Comparison of ENCODE assay signal across 12 cellular contexts in the genomic region with DNA sequence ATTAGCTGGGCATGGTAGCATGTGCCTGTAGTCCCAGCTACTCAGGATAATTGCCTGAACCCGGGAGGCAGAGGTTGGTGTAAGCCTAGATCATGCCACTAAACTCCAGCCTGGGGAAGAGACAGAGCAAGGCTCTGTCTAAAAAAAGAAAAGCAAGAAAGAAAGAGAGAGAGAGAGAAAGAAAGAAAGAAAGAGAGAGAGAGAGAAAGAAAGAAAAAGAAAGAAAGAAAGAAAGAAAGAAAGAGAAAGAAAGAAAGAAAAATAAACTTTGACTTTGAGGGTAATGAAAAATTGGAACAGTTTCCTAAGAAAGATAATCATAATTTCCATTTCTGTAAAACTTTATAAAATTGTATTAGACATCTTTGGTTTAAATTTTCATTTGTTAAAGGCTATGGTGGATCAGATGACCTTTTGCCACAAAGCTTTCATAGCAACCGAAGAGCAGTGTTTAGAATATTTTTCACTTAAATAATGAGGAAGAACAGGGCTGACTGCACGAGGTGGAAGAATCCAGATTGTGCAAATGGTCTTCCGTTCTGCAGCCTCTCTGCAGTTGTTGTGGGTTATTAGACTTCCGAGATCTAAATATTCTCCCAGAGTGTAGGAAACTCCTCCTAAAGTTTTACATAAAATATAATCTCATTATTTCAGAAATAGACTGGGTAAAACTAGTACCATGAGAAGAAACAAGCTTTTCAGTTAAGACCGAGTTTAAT. TPM values are rescaled to one million over a fixed set of nuclear protein-coding genes. Genes with fewer than 3 reads are reported as not detected.
DNase-seq lines count a peak whose midpoint lies in the region; ATAC-seq, FAIRE-seq and TF ChIP-seq lines count a peak whose summit lies in the region.
"Had no signal": no experiment of that assay in that cellular context is flagged by ENCODE, and none has a peak within 500 bp of the region (broad histone marks: within the 10 kb centered on the region; RNA-seq: fewer than 3 reads in every experiment).

No MANE protein-coding gene starts in this region.

- CTCF ChIA-PET in activated B cell treated with CpG ODN at 0.5 μM for 24 hours (lab: Charles Lee): interaction anchor here (1.8 kb wide), 1 partner anchor 10 kb away, joined by 5 read pairs; no protein-coding TSS in a partner anchor

- H3K4me1 ChIP-seq in mucosa of rectum (ENCODE audit: control insufficient read depth in 2 of 2, insufficient read depth in 2 of 2, low read length in 2 of 2): peaks cover 15 to 20% of the 10 kb centered on the region in 2 donors

- no peak for TF ChIP-seq CTCF in activated B cell treated with CpG ODN at 0.5 μM for 24 hours (IDR thresholded peaks at IDR 0.05)

- no peaks in the 10 kb centered on the region for H3K36me3 ChIP-seq in mucosa of rectum (ENCODE audit: control insufficient read depth in 2 of 2, insufficient read depth in 2 of 2, low read length in 2 of 2)
- H3K36me3 ChIP-seq: stomach had no signal

- peak overlapping the region; percentile 32 to 37 for H3K27ac ChIP-seq in mucosa of rectum (ENCODE audit: low read depth in 2 of 2, low read length in 2 of 2)

- ATAC-seq in activated B cell treated with CpG ODN at 0.5 μM for 24 hours (ENCODE audit: low read depth) (no peak), HG02840 (IDR thresholded peaks at IDR 0.05; ENCODE audit: low FRiP score, unreplicated experiment) (no peak)

- H3K27me3 Mint-ChIP-seq in activated B cell treated with CpG ODN at 0.5 μM for 24 hours: no peaks in the 10 kb centered on the region

- in situ Hi-C loops in KBM-7 (cut with MboI; ENCODE audit: low pct_unique_long_range_greater_than_20kb, low sequenced_read_pairs): no loop called here

- no peaks in the 10 kb centered on the region for H3K9me3 Mint-ChIP-seq in activated B cell treated with CpG ODN at 0.5 μM for 24 hours
- H3K9me3 Mint-ChIP-seq: nephron had no signal

- H3K36me3 Mint-ChIP-seq in activated B cell treated with CpG ODN at 0.5 μM for 24 hours (ENCODE audit: low read depth): no peaks in the 10 kb centered on the region

- peaks cover 50% of the 10 kb centered on the region for H3K4me1 Mint-ChIP-seq in activated B cell treated with CpG ODN at 0.5 μM for 24 hours

- peak overlapping the region; percentile 32 for H3K4me3 Mint-ChIP-seq in activated B cell treated with CpG ODN at 0.5 μM for 24 hours
- H3K4me3 Mint-ChIP-seq: nephron had no signal

- no peak overlapping the region for H3K9ac ChIP-seq in mucosa of rectum (ENCODE audit: low read depth in 1 of 2, low read length in 2 of 2)

- H3K9me3 ChIP-seq in mucosa of rectum (ENCODE audit: control insufficient read depth in 2 of 2, low read length in 2 of 2): no peaks in the 10 kb centered on the region
- H3K9me3 ChIP-seq: stomach had no signal

- POLR2A ChIA-PET in activated B cell treated with CpG ODN at 0.5 μM for 24 hours (lab: Charles Lee): interaction anchor here (1.2 kb wide), 1 partner anchor 14 kb away, joined by 6 read pairs; no protein-coding TSS in a partner anchor

- H3K27me3 ChIP-seq in mucosa of rectum (ENCODE audit: control insufficient read depth in 2 of 2, insufficient read depth in 2 of 2, low read length in 2 of 2): no peaks in the 10 kb centered on the region
- H3K27me3 ChIP-seq: stomach had no signal

- intact Hi-C loops in activated B cell treated with CpG ODN at 0.5 μM for 24 hours (cut with micrococcal nuclease): loop anchor here (10.0 kb wide), 1 partner anchor 59 kb away; no protein-coding TSS in a partner anchor

- no peak overlapping the region for H3K27ac Mint-ChIP-seq in activated B cell treated with CpG ODN at 0.5 μM for 24 hours

- H3K4me3 ChIP-seq in mucosa of rectum (ENCODE audit: low read length in 2 of 2): no peak overlapping the region
- H3K4me3 ChIP-seq: stomach had no signal

- DNase-seq in CD1c-positive myeloid dendritic cell (ENCODE audit: extremely low spot score): peak; percentile 91
- DNase-seq in KBM-7: peak; percentile 74
- DNase-seq in activated B cell treated with CpG ODN at 0.5 μM for 24 hours: no peak
- DNase-seq in GM19239 (ENCODE audit: insufficient read length, low spot score): no peak
- no peak for DNase-seq in COLO668 (lab: John Stamatoyannopoulos, UW; ENCODE audit: unreplicated experiment)
- DNase-seq in NCI-H524 (lab: John Stamatoyannopoulos, UW): no peak
- DNase-seq: activated CD4-positive, alpha-beta T cell treated with anti-CD3 and anti-CD28 coated beads for 4 hours; effector memory CD4-positive, alpha-beta T cell; stomach had no signal

- no peak for FAIRE-seq in GM19239 (lab: Jason Lieb, UNC)

RNA-seq across cellular contexts. Expression of a gene that starts 55.9 kb away (rescaled TPM):
- total RNA-seq in activated B cell treated with CpG ODN at 0.5 μM for 24 hours: 6.3 and 8.0 TPM in 2 replicates

Comparison
In these comparisons a context has a peak if more than half of its experiments do, and no peak if none do; other contexts are left out.
1. DNase-seq: peak in CD1c-positive myeloid dendritic cell (single experiment) and KBM-7 (single experiment); none in activated B cell treated with CpG ODN at 0.5 μM for 24 hours (single experiment), GM19239 (single experiment), COLO668 (single experiment) and NCI-H524 (0 of 2).